In the genomic region with DNA sequence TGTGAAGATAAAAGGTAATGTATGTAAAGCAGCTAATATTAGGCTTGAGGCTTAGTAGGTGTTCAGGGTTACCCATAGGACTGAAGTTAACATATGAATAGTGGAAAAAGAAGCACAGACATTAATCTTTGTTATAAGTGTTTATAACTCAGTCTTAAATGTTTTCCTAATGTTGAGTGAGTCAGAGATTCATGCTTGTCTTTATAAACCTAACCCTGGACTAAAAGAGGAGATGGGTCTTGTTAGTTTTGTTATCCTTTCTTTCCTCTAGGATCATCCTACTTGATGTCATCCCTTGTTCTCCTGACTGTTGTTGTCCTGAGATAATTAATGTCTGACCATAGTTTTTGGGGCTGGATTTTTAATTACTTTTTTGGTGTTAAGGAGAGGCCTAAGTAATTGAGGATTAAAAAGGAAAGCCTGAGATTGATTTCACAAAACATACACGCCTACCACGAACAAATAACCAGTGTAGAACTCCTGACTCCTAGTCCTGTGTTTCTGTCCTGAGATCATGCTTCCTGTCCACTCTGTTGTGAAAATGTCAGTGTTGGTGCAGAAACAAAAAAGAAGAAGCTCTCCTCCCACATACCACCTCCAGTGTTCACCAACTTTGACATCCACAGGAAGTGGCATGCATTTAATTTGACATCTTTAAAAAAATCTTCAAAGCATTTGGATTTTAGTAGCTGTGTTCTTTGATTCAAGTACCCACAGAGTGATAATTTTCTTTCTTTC, we compare ENCODE assay signal across 18 cellular contexts. TPM values are rescaled to one million over a fixed set of nuclear protein-coding genes. Genes with fewer than 3 reads are reported as not detected.
DNase-seq lines count a peak whose midpoint lies in the region; ATAC-seq and TF ChIP-seq lines count a peak whose summit lies in the region.
"Had no signal": no experiment of that assay in that cellular context is flagged by ENCODE, and none has a peak within 500 bp of the region (broad histone marks: within the 10 kb centered on the region; RNA-seq: fewer than 3 reads in every experiment).

No MANE protein-coding gene starts in this region.

- ATAC-seq in psoas muscle (no peak), HG02885 (IDR thresholded peaks at IDR 0.05; ENCODE audit: poor library complexity, unreplicated experiment) (no peak)
- ATAC-seq: activated CD8-positive, alpha-beta memory T cell treated with anti-CD3 and anti-CD28 coated beads, Interleukin-2, amount 10 ng/mL, durations not matched to agents 7 days and 5 days had no signal

- WGBS in psoas muscle, 3 donors, result 55 to 83% (median 61%) methylated on average over 2 of the region's 2 CpGs
- WGBS in SK-N-SH (ENCODE audit: low lambda C conversion rate), result 89% methylated on average over 2 of the region's 2 CpGs

- CTCF ChIA-PET in SK-N-SH (lab: Yijun Ruan, JAX), result interaction anchor here (1.3 kb wide), 1 partner anchor 11 kb away, joined by 3 read pairs; no protein-coding TSS in a partner anchor

- intact Hi-C loops in psoas muscle (cut with DNase I), result loop anchor here in 1 of 2 donors (5.0 kb wide), 1 partner anchor 35 kb away; no protein-coding TSS in a partner anchor

- no peaks in the 10 kb centered on the region for H3F3A ChIP-seq in SK-N-SH (replicated peaks; ENCODE audit: insufficient read depth)

- H3K36me3 ChIP-seq in BLaER1 treated with 17β-estradiol and CSF1 and Interleukin-3, amounts not matched to agents 10 nM and 100 nM, result peaks cover 0 to under 1% (median 0%) of the 10 kb centered on the region in 11 experiments; a peak in 1 of 22 replicates
- no peaks in the 10 kb centered on the region for H3K36me3 ChIP-seq in psoas muscle (ENCODE audit: insufficient read depth in 1 of 2, low read depth in 1 of 2)
- H3K36me3 ChIP-seq in SK-N-SH (replicated peaks in 1 of 2; ENCODE audit: control insufficient read depth in 1 of 2, insufficient read depth in 2 of 2, low read length in 1 of 2), result no peaks in the 10 kb centered on the region

- POLR2A ChIA-PET in SK-N-SH (lab: Yijun Ruan, JAX), result no interaction called here

- TF ChIP-seq EP300 in SK-N-SH (IDR thresholded peaks at IDR 0.05; ENCODE audit: borderline replicate concordance in 1 of 2, low read depth in 1 of 2, low read length in 1 of 2), result no peak

- no peaks in the 10 kb centered on the region for H3K79me2 ChIP-seq in SK-N-SH (ENCODE audit: insufficient read depth)

- peak overlapping the region; percentile 24 to 97 (median 59); a peak in 21 of 22 replicates for H3K4me2 ChIP-seq in BLaER1 treated with 17β-estradiol and CSF1 and Interleukin-3, amounts not matched to agents 10 nM and 100 nM
- H3K4me2 ChIP-seq in SK-N-SH, result no peak overlapping the region

- H3K9me3 ChIP-seq in BLaER1 treated with 17β-estradiol and CSF1 and Interleukin-3, amounts not matched to agents 10 nM and 100 nM (replicated peaks in 1 of 11), result peaks cover 0 to 10% (median 5%) of the 10 kb centered on the region in 11 experiments; a peak in 17 of 22 replicates
- H3K9me3 ChIP-seq in psoas muscle (no peaks in the 10 kb centered on the region), SK-N-SH (no peaks in the 10 kb centered on the region)

- no peaks in the 10 kb centered on the region; a peak in 1 of 22 replicates for H4K20me1 ChIP-seq in BLaER1 treated with 17β-estradiol and CSF1 and Interleukin-3, amounts not matched to agents 10 nM and 100 nM
- H4K20me1 ChIP-seq in SK-N-SH (ENCODE audit: insufficient read depth), result no peaks in the 10 kb centered on the region

- H2AFZ ChIP-seq in SK-N-SH (ENCODE audit: low read depth), result no peak overlapping the region

- peak; percentile 62 for DNase-seq in MV-4-11 (lab: John Stamatoyannopoulos, UW)
- no peak for DNase-seq in coronary artery (ENCODE audit: low spot score)
- no peak for DNase-seq in psoas muscle
- DNase-seq in activated CD4-positive, alpha-beta T cell treated with anti-CD3 and anti-CD28 coated beads for 1 hour, result no peak
- DNase-seq in SK-N-SH, result no peak
- no peak for DNase-seq in activated CD4-positive, alpha-beta T cell treated with anti-CD3 and anti-CD28 coated beads, Interleukin-2, amount 50 U/mL, for 4 hours
- DNase-seq: activated CD8-positive, alpha-beta memory T cell treated with anti-CD3 and anti-CD28 coated beads, Interleukin-2, amount 10 ng/mL, durations not matched to agents 7 days and 5 days; activated naive CD4-positive, alpha-beta T cell treated with anti-CD3 and anti-CD28 coated beads, Interleukin-2, amount 50 U/mL, for 16 hours; KG1; NCI-H187; NCI-H69; occipital lobe; SHP77; stimulated activated CD4-positive, alpha-beta T cell treated with anti-CD3 and anti-CD28 coated beads, Interleukin-15, amount 100 ng/mL, for 24 hours had no signal

- H3K9me2 ChIP-seq in SK-N-SH, result no peaks in the 10 kb centered on the region

- peak overlapping the region in 3 of 10 experiments; percentile 2 to 20 (median 2); a peak in 2 of 20 replicates for H3K4me3 ChIP-seq in BLaER1 treated with 17β-estradiol and CSF1 and Interleukin-3, amounts not matched to agents 10 nM and 100 nM
- H3K4me3 ChIP-seq in coronary artery (no peak overlapping the region), psoas muscle (no peak overlapping the region), SK-N-SH (ENCODE audit: low read depth in 2 of 2, low read length in 1 of 2) (no peak overlapping the region)
- H3K4me3 ChIP-seq: lung had no signal

- TF ChIP-seq RAD21 in SK-N-SH (IDR thresholded peaks at IDR 0.05; ENCODE audit: low read length), result no peak

- no peaks in the 10 kb centered on the region for H3K27me3 ChIP-seq in BLaER1 treated with 17β-estradiol and CSF1 and Interleukin-3, amounts not matched to agents 10 nM and 100 nM
- H3K27me3 ChIP-seq in psoas muscle (ENCODE audit: insufficient read depth in 3 of 3, low read length in 2 of 3) (no peaks in the 10 kb centered on the region), SK-N-SH (ENCODE audit: insufficient read depth) (no peaks in the 10 kb centered on the region)

- H3K9ac ChIP-seq in BLaER1 treated with 17β-estradiol and CSF1 and Interleukin-3, amounts not matched to agents 10 nM and 100 nM, result peak overlapping the region in 4 of 11 experiments; percentile 18 to 80 (median 62); a peak in 7 of 22 replicates
- no peak overlapping the region for H3K9ac ChIP-seq in SK-N-SH

- peak overlapping the region in 9 of 11 experiments; percentile 4 to 93 (median 68); a peak in 13 of 22 replicates for H3K27ac ChIP-seq in BLaER1 treated with 17β-estradiol and CSF1 and Interleukin-3, amounts not matched to agents 10 nM and 100 nM
- H3K27ac ChIP-seq in coronary artery (peak overlapping the region; percentile 25 to 28), psoas muscle (peak overlapping the region; percentile 64), SK-N-SH (ENCODE audit: low read depth in 2 of 2, low read length in 1 of 2) (no peak overlapping the region)

- no peak for TF ChIP-seq CTCF in coronary artery (IDR thresholded peaks at IDR 0.05)
- no peak for TF ChIP-seq CTCF in psoas muscle (IDR thresholded peaks at IDR 0.05)
- TF ChIP-seq CTCF in SK-N-SH (IDR thresholded peaks at IDR 0.05), result no peak

- peaks cover 15 to 100% (median 24%) of the 10 kb centered on the region in 10 experiments for H3K4me1 ChIP-seq in BLaER1 treated with 17β-estradiol and CSF1 and Interleukin-3, amounts not matched to agents 10 nM and 100 nM
- H3K4me1 ChIP-seq in psoas muscle (peaks cover 87% of the 10 kb centered on the region), SK-N-SH (ENCODE audit: control insufficient read depth in 1 of 2, insufficient read depth in 2 of 2, low read depth in 1 of 2, low read length in 1 of 2) (no peaks in the 10 kb centered on the region; a peak in 1 of 4 replicates)

TF ChIP-seq in SK-N-SH, 30 proteins besides CTCF, POLR2A, EP300 and RAD21:
- TF ChIP-seq ELF1 (IDR thresholded peaks at IDR 0.05), result no peak
- TF ChIP-seq, protein P1, sequence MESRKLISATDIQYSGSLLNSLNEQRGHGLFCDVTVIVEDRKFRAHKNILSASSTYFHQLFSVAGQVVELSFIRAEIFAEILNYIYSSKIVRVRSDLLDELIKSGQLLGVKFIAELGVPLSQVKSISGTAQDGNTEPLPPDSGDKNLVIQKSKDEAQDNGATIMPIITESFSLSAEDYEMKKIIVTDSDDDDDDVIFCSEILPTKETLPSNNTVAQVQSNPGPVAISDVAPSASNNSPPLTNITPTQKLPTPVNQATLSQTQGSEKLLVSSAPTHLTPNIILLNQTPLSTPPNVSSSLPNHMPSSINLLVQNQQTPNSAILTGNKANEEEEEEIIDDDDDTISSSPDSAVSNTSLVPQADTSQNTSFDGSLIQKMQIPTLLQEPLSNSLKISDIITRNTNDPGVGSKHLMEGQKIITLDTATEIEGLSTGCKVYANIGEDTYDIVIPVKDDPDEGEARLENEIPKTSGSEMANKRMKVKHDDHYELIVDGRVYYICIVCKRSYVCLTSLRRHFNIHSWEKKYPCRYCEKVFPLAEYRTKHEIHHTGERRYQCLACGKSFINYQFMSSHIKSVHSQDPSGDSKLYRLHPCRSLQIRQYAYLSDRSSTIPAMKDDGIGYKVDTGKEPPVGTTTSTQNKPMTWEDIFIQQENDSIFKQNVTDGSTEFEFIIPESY (IDR thresholded peaks at IDR 0.05; ENCODE audit: borderline replicate concordance, low read depth), result no peak
- no peak for TF ChIP-seq FOXM1 (IDR thresholded peaks at IDR 0.05; ENCODE audit: low read depth)
- TF ChIP-seq YY1 (IDR thresholded peaks at IDR 0.05; ENCODE audit: low read depth), result no peak
- TF ChIP-seq GATA2 (CRISPR knock-in tag; IDR thresholded peaks at IDR 0.05), result no peak
- TF ChIP-seq, protein P2, sequence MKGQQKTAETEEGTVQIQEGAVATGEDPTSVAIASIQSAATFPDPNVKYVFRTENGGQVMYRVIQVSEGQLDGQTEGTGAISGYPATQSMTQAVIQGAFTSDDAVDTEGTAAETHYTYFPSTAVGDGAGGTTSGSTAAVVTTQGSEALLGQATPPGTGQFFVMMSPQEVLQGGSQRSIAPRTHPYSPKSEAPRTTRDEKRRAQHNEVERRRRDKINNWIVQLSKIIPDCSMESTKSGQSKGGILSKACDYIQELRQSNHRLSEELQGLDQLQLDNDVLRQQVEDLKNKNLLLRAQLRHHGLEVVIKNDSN (IDR thresholded peaks at IDR 0.05; ENCODE audit: borderline replicate concordance, low read depth), result no peak
- TF ChIP-seq FOSL2 (IDR thresholded peaks at IDR 0.05; ENCODE audit: borderline replicate concordance, low read depth), result no peak
- TF ChIP-seq RFX5 (IDR thresholded peaks at IDR 0.05; ENCODE audit: low read length), result no peak
- no peak for TF ChIP-seq EZH2phosphoT487 (IDR thresholded peaks at IDR 0.05; ENCODE audit: borderline replicate concordance, low read depth)
- TF ChIP-seq RXRA (IDR thresholded peaks at IDR 0.05; ENCODE audit: borderline replicate concordance, low read depth), result no peak
- TF ChIP-seq SIN3A (IDR thresholded peaks at IDR 0.05; ENCODE audit: borderline replicate concordance, low read depth, low read length), result no peak
- TF ChIP-seq RCOR1 (IDR thresholded peaks at IDR 0.05; ENCODE audit: low read length), result no peak

RNA-seq across cellular contexts. Expression of a gene that starts 8.4 kb away (rescaled TPM):
- total RNA-seq in psoas muscle, result 10 to 100 TPM; 48.2 to 98.1 (median 62.8) TPM
- 10 to 100 TPM; 11.8 to 49.9 (median 29.0) TPM for polyA plus RNA-seq in psoas muscle
- 1.7 and 2.5 TPM in 2 replicates for polyA plus RNA-seq in SK-N-SH (2012; rRNA removed)
- 2.0 and 2.3 TPM in 2 replicates for polyA plus RNA-seq in SK-N-SH (2012; cell fraction: cytosol; rRNA removed)
- 1.5 and 2.3 TPM in 2 replicates for polyA plus RNA-seq in SK-N-SH (2012; cell fraction: nucleus; rRNA removed)
- total RNA-seq: activated CD8-positive, alpha-beta memory T cell treated with anti-CD3 and anti-CD28 coated beads, Interleukin-2, amount 10 ng/mL, durations not matched to agents 7 days and 5 days; B cell had no signal

Comparison
In these comparisons a context has a peak if more than half of its experiments do, and no peak if none do; other contexts are left out.
1. H3K27ac ChIP-seq: peak in BLaER1 treated with 17β-estradiol and CSF1 and Interleukin-3, amounts not matched to agents 10 nM and 100 nM (9 of 11), coronary artery (2 of 2) and psoas muscle (single experiment); none in SK-N-SH (0 of 2).